8 cellular contexts compared by ENCODE assay signal in the genomic region with DNA sequence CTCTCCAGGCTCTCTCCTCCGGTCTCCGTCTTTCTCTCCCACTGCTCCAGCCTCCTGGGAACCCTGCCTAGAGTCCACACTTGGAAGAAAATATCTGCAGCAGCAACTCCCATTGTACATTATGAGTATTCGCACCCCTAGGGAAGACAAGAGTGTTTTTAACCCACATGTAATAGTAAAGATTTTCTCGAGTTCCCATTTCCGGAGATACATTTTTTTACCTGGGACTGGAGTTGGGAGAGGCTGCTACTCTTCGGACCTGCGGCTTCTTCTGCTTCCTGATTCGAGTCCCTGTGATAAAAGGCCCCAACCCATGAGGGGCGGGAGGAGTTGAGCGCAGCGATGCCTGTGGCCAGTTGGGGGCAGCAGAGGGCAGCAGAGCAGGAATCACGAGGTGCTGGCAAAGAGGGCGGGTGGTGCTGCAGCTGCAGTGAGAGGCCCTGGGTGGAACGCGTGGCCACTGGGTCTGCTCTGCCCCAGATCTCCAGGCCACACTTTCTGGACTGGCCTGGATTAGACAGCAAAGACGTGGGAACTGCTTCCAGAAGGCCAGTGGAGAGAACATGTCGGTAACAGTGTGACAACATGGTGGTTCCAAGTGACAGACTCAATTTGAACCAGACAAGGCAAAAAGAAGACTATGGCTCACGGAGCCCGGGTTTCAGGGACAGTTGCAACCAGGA.
A peak's percentile ranks its signal among the peaks of the same experiment; 100 is the strongest.
DNase-seq lines count a peak whose midpoint lies in the region; ATAC-seq and TF ChIP-seq lines count a peak whose summit lies in the region.

No MANE protein-coding gene starts in this region.

- H3K36me3 ChIP-seq in H7 (replicated peaks; ENCODE audit: control insufficient read depth, insufficient read depth, low read length) (no peaks in the 10 kb centered on the region), kidney epithelial cell (ENCODE audit: control insufficient read depth, insufficient read depth, low read length) (no peaks in the 10 kb centered on the region)

- H3K4me3 ChIP-seq in H7 (ENCODE audit: insufficient read depth, low read depth, low read length) (no peak overlapping the region), kidney epithelial cell (ENCODE audit: low read depth, low read length) (no peak overlapping the region)

- no peak for ATAC-seq in HG02759 (IDR thresholded peaks at IDR 0.05; ENCODE audit: unreplicated experiment)

- H3K27ac ChIP-seq in VCaP (no peak overlapping the region), caudate nucleus (ENCODE audit: low read depth, low read length) (peak overlapping the region; percentile 42)

- TF ChIP-seq CTCF in VCaP (conservative IDR thresholded peaks at IDR 0.05) = peak; percentile 97
- peak; percentile 93 for TF ChIP-seq CTCF in kidney epithelial cell (IDR thresholded peaks at IDR 0.05; ENCODE audit: insufficient read depth, low read length, poor library complexity, severe bottlenecking)

- H3K27me3 ChIP-seq in H7 (ENCODE audit: control insufficient read depth, insufficient read depth, low read length) = peaks cover 1% of the 10 kb centered on the region; the same call in 1 of the 2 replicates
- no peaks in the 10 kb centered on the region for H3K27me3 ChIP-seq in kidney epithelial cell (ENCODE audit: control insufficient read depth, insufficient read depth, low read length)

- DNase-seq in C1 segment of cervical spinal cord (lab: John Stamatoyannopoulos, UW) (peak in 13 of 14 donors; percentile 10 to 85 (median 63)), H7 (peak; percentile 93), NCI-H2196 (lab: John Stamatoyannopoulos, UW; ENCODE audit: unreplicated experiment) (peak; percentile 87), caudate nucleus (lab: John Stamatoyannopoulos, UW) (peak in 60 of 61 donors; percentile 11 to 87 (median 73)), kidney epithelial cell (ENCODE audit: low read depth) (no peak)
- DNase-seq in stimulated activated CD4-positive, alpha-beta T cell treated with anti-CD3 and anti-CD28 coated beads, Interleukin-1b, Interleukin-23, amount 100 ng/mL, for 48 hours = peak; percentile 73
